ENCODE assay signal across 25 cellular contexts in the genomic region with DNA sequence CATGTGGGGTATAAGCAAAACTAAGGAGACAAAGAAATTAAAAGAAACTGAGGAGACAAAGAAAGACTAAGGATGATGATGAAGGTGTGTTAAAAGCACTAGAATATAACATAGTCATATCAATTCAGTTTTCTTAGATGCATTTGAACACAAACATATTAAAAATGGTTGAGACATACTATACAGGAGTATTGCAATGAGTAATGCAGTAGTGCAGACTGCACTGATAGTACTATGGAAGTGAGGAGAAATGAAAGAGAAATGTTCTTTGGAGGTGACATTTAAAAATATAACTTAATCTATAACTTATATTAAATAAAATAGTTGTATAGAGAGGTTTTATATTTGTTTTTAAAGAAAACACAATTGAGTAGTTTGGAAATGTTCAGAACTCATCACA.
"Had no signal": no experiment of that assay in that cellular context is flagged by ENCODE, and none has a peak within 500 bp of the region (broad histone marks: within the 10 kb centered on the region; RNA-seq: fewer than 3 reads in every experiment).

No MANE protein-coding gene starts in this region.

- H3K27me3 Mint-ChIP-seq: dendritic cell treated with granulocyte-macrophage colony-stimulating factor and Interleukin-4, amounts not matched to agents 40 ng/mL and 50 ng/mL, for 4 days; memory B cell; naive B cell; natural killer cell treated with Interleukin-12 subunit alpha and Interleukin-12 subunit beta and Interleukin-15 and Interleukin-18, amount 100 ng/mL, for 72 hours had no signal

- ATAC-seq: foreskin keratinocyte; left colon; natural killer cell treated with Interleukin-12 subunit alpha and Interleukin-12 subunit beta and Interleukin-15 and Interleukin-18, amount 100 ng/mL, for 72 hours; pancreas; sciatic nerve; stimulated activated effector memory CD8-positive, alpha-beta T cell treated with anti-CD3 and anti-CD28 coated beads, Interleukin-12 subunit alpha, Interleukin-12 subunit beta, amount 100 ng/mL, for 72 hours had no signal

- H3K27ac ChIP-seq: colonic mucosa, esophagus muscularis mucosa, foreskin keratinocyte, neutrophil, pancreas, stomach, thyroid gland, vagina had no signal

- H3K27ac Mint-ChIP-seq: dendritic cell treated with granulocyte-macrophage colony-stimulating factor and Interleukin-4, amounts not matched to agents 40 ng/mL and 50 ng/mL, for 4 days; immature natural killer cell; memory B cell; natural killer cell treated with Interleukin-12 subunit alpha and Interleukin-12 subunit beta and Interleukin-15 and Interleukin-18, amount 100 ng/mL, for 72 hours had no signal

- H3K27me3 ChIP-seq: colonic mucosa, esophagus muscularis mucosa, foreskin keratinocyte, neutrophil, pancreas, stomach, thyroid gland, vagina had no signal

- H3K36me3 ChIP-seq: colonic mucosa, esophagus muscularis mucosa, neutrophil, pancreas, thyroid gland had no signal

- DNase-seq: colonic mucosa; effector memory CD4-positive, alpha-beta T cell; foreskin keratinocyte; immature natural killer cell; islet precursor cell; kidney glomerular epithelial cell; left colon; naive B cell; pancreas; stimulated activated CD4-positive, alpha-beta T cell treated with anti-CD3 and anti-CD28 coated beads, Interleukin-2, amount 100 ng/mL, for 24 hours; stimulated activated CD4-positive, alpha-beta T cell treated with anti-CD3 and anti-CD28 coated beads, Interleukin-4, amount 100 ng/mL, for 24 hours; stimulated activated naive CD4-positive, alpha-beta T cell treated with Interleukin-2 at 50 U/mL for 16 hours; stomach; thyroid gland; trophoblast cell had no signal

- H3K9me3 Mint-ChIP-seq: dendritic cell treated with granulocyte-macrophage colony-stimulating factor and Interleukin-4, amounts not matched to agents 40 ng/mL and 50 ng/mL, for 4 days; immature natural killer cell; natural killer cell treated with Interleukin-12 subunit alpha and Interleukin-12 subunit beta and Interleukin-15 and Interleukin-18, amount 100 ng/mL, for 72 hours; neural crest cell; stimulated activated effector memory CD8-positive, alpha-beta T cell treated with anti-CD3 and anti-CD28 coated beads, Interleukin-12 subunit alpha, Interleukin-12 subunit beta, amount 100 ng/mL, for 72 hours had no signal

- H3K4me3 Mint-ChIP-seq: dendritic cell treated with granulocyte-macrophage colony-stimulating factor and Interleukin-4, amounts not matched to agents 40 ng/mL and 50 ng/mL, for 4 days; immature natural killer cell; memory B cell; naive B cell; natural killer cell treated with Interleukin-12 subunit alpha and Interleukin-12 subunit beta and Interleukin-15 and Interleukin-18, amount 100 ng/mL, for 72 hours; neural crest cell; stimulated activated effector memory CD8-positive, alpha-beta T cell treated with anti-CD3 and anti-CD28 coated beads, Interleukin-12 subunit alpha, Interleukin-12 subunit beta, amount 100 ng/mL, for 72 hours had no signal

- H3K9me3 ChIP-seq: esophagus muscularis mucosa, neutrophil, pancreas, thyroid gland, vagina had no signal

- H3K4me1 ChIP-seq: colonic mucosa, foreskin keratinocyte, pancreas, stomach, thyroid gland, vagina had no signal

- H3K4me3 ChIP-seq: colonic mucosa, esophagus muscularis mucosa, lung, pancreas, stomach, thyroid gland, vagina had no signal

- H3K4me1 Mint-ChIP-seq: immature natural killer cell; memory B cell; naive B cell; neural crest cell; stimulated activated effector memory CD8-positive, alpha-beta T cell treated with anti-CD3 and anti-CD28 coated beads, Interleukin-12 subunit alpha, Interleukin-12 subunit beta, amount 100 ng/mL, for 72 hours had no signal
